In the genomic region with DNA sequence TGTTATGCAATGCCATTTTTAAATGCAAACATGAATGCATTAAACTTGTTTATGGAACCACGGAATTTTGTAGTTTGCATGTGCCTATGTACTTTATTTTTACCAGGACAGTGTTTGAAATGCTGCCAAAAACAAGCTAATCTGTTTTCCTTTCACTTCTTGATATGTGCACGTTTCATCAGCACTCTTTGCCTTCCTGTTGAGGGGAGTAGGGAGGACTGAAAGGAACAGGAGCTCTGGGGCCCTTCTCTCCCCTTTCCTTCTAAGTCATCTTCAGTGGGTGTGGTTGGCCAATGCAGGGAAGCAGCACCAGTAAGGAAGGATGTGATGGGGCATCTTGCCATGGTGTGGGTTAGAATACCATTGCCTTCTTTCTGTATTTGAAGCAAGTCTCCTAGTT, we compare ENCODE assay signal across 16 cellular contexts. TPM values are rescaled to one million over a fixed set of nuclear protein-coding genes. Genes with fewer than 3 reads are reported as not detected.
DNase-seq lines count a peak whose midpoint lies in the region; ATAC-seq and TF ChIP-seq lines count a peak whose summit lies in the region.
"Had no signal": no experiment of that assay in that cellular context is flagged by ENCODE, and none has a peak within 500 bp of the region (broad histone marks: within the 10 kb centered on the region; RNA-seq: fewer than 3 reads in every experiment).

No MANE protein-coding gene starts in this region.

- no peaks in the 10 kb centered on the region for H4K20me1 ChIP-seq in PC-3 (ENCODE audit: low read length)

- no peaks in the 10 kb centered on the region for H3K36me3 Mint-ChIP-seq in T-helper 2 cell treated with Interferon-gamma antibody and Interleukin-4, amounts not matched to agents 5 μg/mL and 100 μg/mL, for 36 hours (ENCODE audit: low read depth)
- H3K36me3 Mint-ChIP-seq in activated T-helper 17 cell treated with anti-CD3 and anti-CD28 coated beads, Interleukin-2, amount 50 U/mL, for 72 hours (ENCODE audit: low read depth) = no peaks in the 10 kb centered on the region
- H3K36me3 Mint-ChIP-seq in naive thymus-derived CD8-positive, alpha-beta T cell = no peaks in the 10 kb centered on the region

- POLR2A ChIA-PET in naive thymus-derived CD8-positive, alpha-beta T cell (lab: Charles Lee) = no interaction called here
- POLR2A ChIA-PET in PC-3 (lab: Charles Lee; ENCODE audit: unreplicated experiment) = no interaction called here

- no peaks in the 10 kb centered on the region for H3K4me1 ChIP-seq in PC-3 (ENCODE audit: insufficient read depth, low read length)

- peaks cover 2% of the 10 kb centered on the region for H3K27me3 Mint-ChIP-seq in T-helper 2 cell treated with Interferon-gamma antibody and Interleukin-4, amounts not matched to agents 5 μg/mL and 100 μg/mL, for 36 hours (ENCODE audit: low read depth)
- no peaks in the 10 kb centered on the region for H3K27me3 Mint-ChIP-seq in activated T-helper 17 cell treated with anti-CD3 and anti-CD28 coated beads, Interleukin-2, amount 50 U/mL, for 72 hours
- peaks cover 0 to 5% (median under 1%) of the 10 kb centered on the region in 5 donors for H3K27me3 Mint-ChIP-seq in naive thymus-derived CD8-positive, alpha-beta T cell

- no peak for TF ChIP-seq CTCF in PC-3 (conservative IDR thresholded peaks at IDR 0.05; ENCODE audit: low read depth, low read length)

- intact Hi-C loops in PC-3 (cut with micrococcal nuclease) = no loop called here

- H3K4me3 Mint-ChIP-seq in T-helper 2 cell treated with Interferon-gamma antibody and Interleukin-4, amounts not matched to agents 5 μg/mL and 100 μg/mL, for 36 hours = no peak overlapping the region
- peak overlapping the region; percentile 18 for H3K4me3 Mint-ChIP-seq in activated T-helper 17 cell treated with anti-CD3 and anti-CD28 coated beads, Interleukin-2, amount 50 U/mL, for 72 hours
- peak overlapping the region in 1 of 10 donors; percentile 21 for H3K4me3 Mint-ChIP-seq in naive thymus-derived CD8-positive, alpha-beta T cell

- H3K27ac Mint-ChIP-seq in T-helper 2 cell treated with Interferon-gamma antibody and Interleukin-4, amounts not matched to agents 5 μg/mL and 100 μg/mL, for 36 hours = peak overlapping the region; percentile 67
- no peak overlapping the region for H3K27ac Mint-ChIP-seq in activated T-helper 17 cell treated with anti-CD3 and anti-CD28 coated beads, Interleukin-2, amount 50 U/mL, for 72 hours
- peak overlapping the region in 6 of 10 donors; percentile 31 to 79 (median 56) for H3K27ac Mint-ChIP-seq in naive thymus-derived CD8-positive, alpha-beta T cell

- CTCF ChIA-PET in PC-3 (lab: Charles Lee) = no interaction called here

- H3K27ac ChIP-seq in PC-3 (ENCODE audit: low read length) = no peak overlapping the region
- H3K27ac ChIP-seq: spleen, stomach had no signal

- H3K9ac ChIP-seq in PC-3 (ENCODE audit: low read length) = no peak overlapping the region

- no peaks in the 10 kb centered on the region for H3K79me2 ChIP-seq in PC-3 (ENCODE audit: low read length)

- no peaks in the 10 kb centered on the region for H3K9me2 ChIP-seq in PC-3 (replicated peaks; ENCODE audit: low read length)

- H3F3A ChIP-seq in PC-3 (ENCODE audit: low read length, unreplicated experiment) = no peaks in the 10 kb centered on the region

- no peak for ATAC-seq in activated T-helper 17 cell treated with anti-CD3 and anti-CD28 coated beads, Interleukin-2, amount 50 U/mL, for 72 hours (replicated peaks)
- no peak for ATAC-seq in naive thymus-derived CD8-positive, alpha-beta T cell
- ATAC-seq in PC-3 = no peak

- no peak overlapping the region for H2AFZ ChIP-seq in PC-3 (ENCODE audit: low read length)

- no peak overlapping the region for H3K4me2 ChIP-seq in PC-3 (ENCODE audit: low read length)

- no peak overlapping the region for H3K4me3 ChIP-seq in PC-3 (ENCODE audit: low read length)
- H3K4me3 ChIP-seq: spleen, stomach had no signal

- H3K4me1 Mint-ChIP-seq in T-helper 2 cell treated with Interferon-gamma antibody and Interleukin-4, amounts not matched to agents 5 μg/mL and 100 μg/mL, for 36 hours (ENCODE audit: low read depth) = peaks cover 24% of the 10 kb centered on the region
- peaks cover 37% of the 10 kb centered on the region for H3K4me1 Mint-ChIP-seq in activated T-helper 17 cell treated with anti-CD3 and anti-CD28 coated beads, Interleukin-2, amount 50 U/mL, for 72 hours
- peaks cover 17 to 52% (median 46%) of the 10 kb centered on the region in 4 donors for H3K4me1 Mint-ChIP-seq in naive thymus-derived CD8-positive, alpha-beta T cell

- peaks cover 36% of the 10 kb centered on the region for H3K27me3 ChIP-seq in PC-3 (ENCODE audit: low read length)

- no peaks in the 10 kb centered on the region for H3K9me3 Mint-ChIP-seq in T-helper 2 cell treated with Interferon-gamma antibody and Interleukin-4, amounts not matched to agents 5 μg/mL and 100 μg/mL, for 36 hours
- H3K9me3 Mint-ChIP-seq in activated T-helper 17 cell treated with anti-CD3 and anti-CD28 coated beads, Interleukin-2, amount 50 U/mL, for 72 hours = no peaks in the 10 kb centered on the region
- no peaks in the 10 kb centered on the region for H3K9me3 Mint-ChIP-seq in naive thymus-derived CD8-positive, alpha-beta T cell

- H3K9me3 ChIP-seq in PC-3 (ENCODE audit: low read length) = no peaks in the 10 kb centered on the region
- H3K9me3 ChIP-seq: spleen, stomach had no signal

- no peaks in the 10 kb centered on the region for H3K36me3 ChIP-seq in PC-3 (ENCODE audit: low read depth, low read length)
- H3K36me3 ChIP-seq: spleen, stomach had no signal

- no peak for DNase-seq in T-helper 2 cell treated with Interferon-gamma antibody and Interleukin-4, amounts not matched to agents 5 μg/mL and 100 μg/mL, for 36 hours (ENCODE audit: low spot score)
- no peak for DNase-seq in T-helper 2 cell
- peak; percentile 69 to 76 for DNase-seq in Kasumi-1 (lab: John Stamatoyannopoulos, UW)
- DNase-seq in naive thymus-derived CD8-positive, alpha-beta T cell = no peak
- DNase-seq in germinal center (ENCODE audit: low spot score) = no peak
- no peak for DNase-seq in PC-3
- no peak for DNase-seq in activated effector memory CD4-positive, alpha-beta T cell treated with Interleukin-2 at 50 U/mL for 16 hours
- DNase-seq: activated gamma-delta T cell treated with Interleukin-2 at 50 U/mL for 16 hours, foreskin melanocyte, H7, IMR-90, mesenchymal stem cell, NCI-H446, spleen, stomach had no signal

- BruUV-seq in PC-3 (replicated peaks; lab: Mats Ljungman, UMichigan) = no TSS peak

RNA-seq across cellular contexts. Expression of a gene that starts 12.1 kb away (rescaled TPM):
- total RNA-seq in activated T-helper 17 cell treated with anti-CD3 and anti-CD28 coated beads, Interleukin-2, amount 50 U/mL, for 72 hours = 10 to 100 TPM in 1 of 2 donors, 1 to 10 TPM in 1; 1.8 to 68.2 TPM
- 1 to 10 TPM in 1 of 2 experiments, under 1 TPM in 1; 0.52 to 1.5 TPM for total RNA-seq in naive thymus-derived CD8-positive, alpha-beta T cell
- polyA plus RNA-seq in naive thymus-derived CD8-positive, alpha-beta T cell = under 1 TPM in 2 of 3 donors, not detected in 1; 0.07 to 0.16 TPM
- 0.11 TPM in 1 of 2 replicates, not detected in the other for total RNA-seq in PC-3 (2014; rRNA removed)

RNA-seq across cellular contexts. Expression of a gene that starts 32.6 kb away (rescaled TPM):
- total RNA-seq in activated T-helper 17 cell treated with anti-CD3 and anti-CD28 coated beads, Interleukin-2, amount 50 U/mL, for 72 hours = 10 to 100 TPM; 58.5 to 58.8 TPM
- total RNA-seq in naive thymus-derived CD8-positive, alpha-beta T cell = 10 to 100 TPM; 27.5 to 29.5 TPM
- polyA plus RNA-seq in naive thymus-derived CD8-positive, alpha-beta T cell = 10 to 100 TPM; 59.3 to 86.5 (median 64.2) TPM
- total RNA-seq in PC-3 (2014; rRNA removed) = 29.3 and 42.7 TPM in 2 replicates

RNA-seq across cellular contexts. Expression of a gene that starts 51.4 kb away (rescaled TPM):
- 1 to 10 TPM; 2.1 to 3.0 TPM for total RNA-seq in activated T-helper 17 cell treated with anti-CD3 and anti-CD28 coated beads, Interleukin-2, amount 50 U/mL, for 72 hours
- 1 to 10 TPM in 1 of 2 experiments, not detected in 1; 1.8 TPM for total RNA-seq in naive thymus-derived CD8-positive, alpha-beta T cell
- not detected for polyA plus RNA-seq in naive thymus-derived CD8-positive, alpha-beta T cell
- total RNA-seq in PC-3 (2014; rRNA removed) = 4.3 TPM in 1 of 2 replicates, not detected in the other

Comparison
In these comparisons a context has a peak if more than half of its experiments do, and no peak if none do; other contexts are left out.
1. DNase-seq: peak in Kasumi-1 (2 of 2); none in T-helper 2 cell treated with Interferon-gamma antibody and Interleukin-4, amounts not matched to agents 5 μg/mL and 100 μg/mL, for 36 hours (single experiment), T-helper 2 cell (0 of 5), naive thymus-derived CD8-positive, alpha-beta T cell (0 of 10), germinal center (single experiment), PC-3 (single experiment) and activated effector memory CD4-positive, alpha-beta T cell treated with Interleukin-2 at 50 U/mL for 16 hours (single experiment).